ENCODE assay signal across 8 cellular contexts in the genomic region with DNA sequence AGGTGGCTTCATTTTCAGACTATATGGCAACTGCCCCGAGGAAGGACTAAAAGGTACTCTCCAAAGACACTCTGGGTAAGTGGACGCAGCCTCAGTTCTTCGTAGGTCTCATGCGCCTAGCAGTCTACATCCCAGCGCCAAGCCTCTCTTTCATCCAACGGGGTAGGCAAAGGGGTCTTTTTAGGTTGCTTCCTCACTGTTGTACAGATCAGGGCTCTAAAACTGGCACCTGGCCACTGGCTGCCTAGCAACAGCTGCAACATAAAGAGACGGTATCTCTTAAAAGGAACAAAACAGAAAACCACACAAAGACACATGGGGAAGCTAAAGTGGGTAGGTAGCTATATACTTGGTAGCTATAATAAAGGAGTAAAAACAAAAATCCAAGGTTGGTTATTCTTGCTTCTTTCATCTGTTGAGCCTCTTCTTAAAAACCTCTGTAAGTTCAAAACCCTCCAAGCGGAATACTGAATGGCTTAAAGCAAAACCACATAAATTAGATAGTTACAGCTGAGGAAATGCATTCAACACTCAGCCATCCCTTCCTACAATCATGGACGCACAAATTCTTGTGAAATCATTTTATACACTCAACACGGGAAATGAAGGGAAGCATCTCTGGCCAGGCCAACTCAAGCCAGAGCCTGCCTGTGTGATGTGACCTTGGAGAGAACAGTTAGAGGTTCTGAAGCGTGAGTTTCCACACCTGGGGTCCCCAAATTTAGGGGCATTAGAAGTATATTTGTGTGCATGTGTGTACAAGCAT. TPM values are rescaled to one million over a fixed set of nuclear protein-coding genes. Genes with fewer than 3 reads are reported as not detected.
DNase-seq lines count a peak whose midpoint lies in the region; ATAC-seq, FAIRE-seq and TF ChIP-seq lines count a peak whose summit lies in the region.

No MANE protein-coding gene starts in this region.

- TF ChIP-seq CTCF in Caco-2 (IDR thresholded peaks at IDR 0.05; ENCODE audit: insufficient read depth in 1 of 2, low read depth in 1 of 2, low read length in 1 of 2, severe bottlenecking in 1 of 2, unreplicated experiment in 1 of 2), result no peak

- H3K27ac Mint-ChIP-seq in CD4-positive, alpha-beta memory T cell, result peak overlapping the region; percentile 91 to 99 (median 98)
- H3K27ac Mint-ChIP-seq in Caco-2 (ENCODE audit: unreplicated experiment), result no peak overlapping the region

- H3K27me3 Mint-ChIP-seq in CD4-positive, alpha-beta memory T cell, result no peaks in the 10 kb centered on the region
- no peaks in the 10 kb centered on the region for H3K27me3 Mint-ChIP-seq in Caco-2 (ENCODE audit: insufficient read depth, unreplicated experiment)

- peaks cover 9 to 30% of the 10 kb centered on the region in 2 donors for H3K36me3 Mint-ChIP-seq in CD4-positive, alpha-beta memory T cell
- H3K36me3 Mint-ChIP-seq in Caco-2 (ENCODE audit: insufficient read depth, unreplicated experiment), result no peaks in the 10 kb centered on the region

- no peaks in the 10 kb centered on the region for H3K36me3 ChIP-seq in CD4-positive, alpha-beta memory T cell (ENCODE audit: insufficient read depth, low read length)
- H3K36me3 ChIP-seq in Caco-2 (ENCODE audit: control insufficient read depth, insufficient read depth, low read length), result no peaks in the 10 kb centered on the region

- H3K4me1 ChIP-seq in CD4-positive, alpha-beta memory T cell (ENCODE audit: insufficient read depth, low read length), result peaks cover 94% of the 10 kb centered on the region
- H3K4me1 ChIP-seq in Caco-2, result no peaks in the 10 kb centered on the region

- H3K4me1 Mint-ChIP-seq in CD4-positive, alpha-beta memory T cell, result peaks cover 56 to 88% (median 61%) of the 10 kb centered on the region in 4 donors
- H3K4me1 Mint-ChIP-seq in Caco-2 (ENCODE audit: low read depth, unreplicated experiment), result no peaks in the 10 kb centered on the region

- peak overlapping the region; percentile 26 to 51 for H3K4me3 ChIP-seq in CD4-positive, alpha-beta memory T cell (ENCODE audit: low read length in 2 of 2)
- H3K4me3 ChIP-seq in Caco-2 (ENCODE audit: low read depth, low read length), result no peak overlapping the region

- no peaks in the 10 kb centered on the region for H3K9me3 ChIP-seq in CD4-positive, alpha-beta memory T cell (ENCODE audit: control insufficient read depth in 1 of 2, low read length in 2 of 2)
- H3K9me3 ChIP-seq in Caco-2, result no peaks in the 10 kb centered on the region

- ATAC-seq in HG02870 (IDR thresholded peaks at IDR 0.05; ENCODE audit: unreplicated experiment), result peak; percentile 53
- peak; percentile 73 for ATAC-seq in Right ventricle myocardium inferior

- CTCF ChIA-PET in CD4-positive, alpha-beta memory T cell (lab: Charles Lee; ENCODE audit: partially characterized antibody), result interaction anchor here (0.7 to 1.9 kb wide), 8 partner anchors 8 to 51 kb away, joined by 3 to 24 read pairs (median 4); no protein-coding TSS in a partner anchor
- CTCF ChIA-PET in Caco-2 (lab: Charles Lee), result no interaction called here

- BruUV-seq in Caco-2 (replicated peaks; lab: Mats Ljungman, UMichigan), result no TSS peak

- FAIRE-seq in RCC 7860 (lab: Jason Lieb, UNC), result no peak

- intact Hi-C loops in CD4-positive, alpha-beta memory T cell (cut with micrococcal nuclease), result loop anchor here (1.0 kb wide), 3 partner anchors 11 to 20 kb away; no protein-coding TSS in a partner anchor
- intact Hi-C loops in Right ventricle myocardium inferior (cut with DNase I), result no loop called here
- intact Hi-C loops in Caco-2 (cut with micrococcal nuclease; ENCODE audit: unreplicated experiment), result no loop called here

- peak overlapping the region; percentile 88 for H3K27ac ChIP-seq in CD4-positive, alpha-beta memory T cell (ENCODE audit: low read depth, low read length)

- DNase-seq in CD4-positive, alpha-beta memory T cell, result peak; percentile 87 to 95 (median 92)
- peak; percentile 81 for DNase-seq in NCI-H345 (lab: John Stamatoyannopoulos, UW)
- DNase-seq in activated CD8-positive, alpha-beta memory T cell treated with anti-CD3 and anti-CD28 coated beads, Interleukin-2, amount 50 U/mL, for 4 hours, result peak; percentile 63
- peak; percentile 90 for DNase-seq in Right ventricle myocardium inferior (ENCODE audit: missing footprints)
- peak; percentile 41 to 63 for DNase-seq in stimulated activated CD4-positive, alpha-beta T cell treated with anti-CD3 and anti-CD28 coated beads, Interleukin-4, amount 100 ng/mL, for 4 hours
- no peak for DNase-seq in RCC 7860 (ENCODE audit: low spot score)
- no peak for DNase-seq in Caco-2

- POLR2A ChIA-PET in CD4-positive, alpha-beta memory T cell (lab: Charles Lee; ENCODE audit: partially characterized antibody), result interaction anchor here (0.7 to 28.3 kb wide), 18 partner anchors 11 to 1318 kb away, joined by 3 to 961 read pairs (median 6); a partner anchor contains a TSS
- POLR2A ChIA-PET in Caco-2 (lab: Charles Lee), result no interaction called here

- H3K4me3 Mint-ChIP-seq in CD4-positive, alpha-beta memory T cell, result peak overlapping the region; percentile 67 to 92 (median 83)
- H3K4me3 Mint-ChIP-seq in Caco-2 (ENCODE audit: unreplicated experiment), result no peak overlapping the region

- no peaks in the 10 kb centered on the region for H3K27me3 ChIP-seq in CD4-positive, alpha-beta memory T cell (ENCODE audit: insufficient read depth, low read length)
- no peaks in the 10 kb centered on the region for H3K27me3 ChIP-seq in Caco-2 (replicated peaks; ENCODE audit: control insufficient read depth, insufficient read depth, low read length)

- H3K9me3 Mint-ChIP-seq in CD4-positive, alpha-beta memory T cell, result peaks cover 0 to 2% (median 0%) of the 10 kb centered on the region in 8 donors
- H3K9me3 Mint-ChIP-seq in Caco-2 (ENCODE audit: unreplicated experiment), result no peaks in the 10 kb centered on the region

RNA-seq across cellular contexts. Expression of a gene that starts 22.7 kb away (rescaled TPM):
- total RNA-seq in CD4-positive, alpha-beta memory T cell, result 100 to 1,000 TPM; 380 to 390 TPM
- 100 to 1,000 TPM; 271 to 370 TPM for polyA plus RNA-seq in CD4-positive, alpha-beta memory T cell
- total RNA-seq in Right ventricle myocardium inferior, result 34.0 TPM
- 26.5 and 29.6 TPM in 2 replicates for total RNA-seq in Caco-2 (2022)

Comparison
In these comparisons a context has a peak if more than half of its experiments do, and no peak if none do; other contexts are left out.
1. DNase-seq: peak in CD4-positive, alpha-beta memory T cell (5 of 5), NCI-H345 (single experiment), activated CD8-positive, alpha-beta memory T cell treated with anti-CD3 and anti-CD28 coated beads, Interleukin-2, amount 50 U/mL, for 4 hours (single experiment), Right ventricle myocardium inferior (single experiment) and stimulated activated CD4-positive, alpha-beta T cell treated with anti-CD3 and anti-CD28 coated beads, Interleukin-4, amount 100 ng/mL, for 4 hours (2 of 2); none in RCC 7860 (single experiment) and Caco-2 (0 of 2).
2. RNA of a gene that starts 22.7 kb away (total RNA-seq): 380 to 390 TPM in CD4-positive, alpha-beta memory T cell; 34.0 TPM in Right ventricle myocardium inferior (single experiment) and 26.5 to 29.6 TPM in Caco-2; every median in the first group is over 10 times any median in the second.